Comparison of ENCODE assay signal across 13 cellular contexts in genomic region chr3:46908986-46909534, GRCh38. TPM values are rescaled to one million over a fixed set of nuclear protein-coding genes. Genes with fewer than 3 reads are reported as not detected.
DNase-seq lines count a peak whose midpoint lies in the region; ATAC-seq and TF ChIP-seq lines count a peak whose summit lies in the region.
"Had no signal": no experiment of that assay in that cellular context is flagged by ENCODE, and none has a peak within 500 bp of the region (broad histone marks: within the 10 kb centered on the region; RNA-seq: fewer than 3 reads in every experiment).

No MANE protein-coding gene starts in this region.

- POLR2A ChIA-PET in HEK293 (lab: Yijun Ruan, JAX): interaction anchor here (1.2 kb wide), 1 partner anchor 63 kb away, joined by 7 read pairs; no protein-coding TSS in a partner anchor

- 39% methylated on average over 8 of the region's 8 CpGs for WGBS in right cardiac atrium
- WGBS in sigmoid colon, 2 donors: 28 to 70% methylated on average over 8 of the region's 8 CpGs
- no CpG with 5 or more reads among the region's 8 CpGs for WGBS in H9 (ENCODE audit: extremely low coverage, insufficient read length, low lambda C conversion rate)

- DNase-seq in T-helper 17 cell (no peak), right cardiac atrium (peak in 2 of 3 donors; percentile 74 to 78), sigmoid colon (peak; percentile 64), GM19240 (ENCODE audit: insufficient read length, low spot score) (no peak), H9 (no peak), glomerular visceral epithelial cell (ENCODE audit: extremely low spot score) (no peak)

- H3K9me3 ChIP-seq in HEK293 (ENCODE audit: control insufficient read depth, insufficient read depth, low read depth, low read length): no peaks in the 10 kb centered on the region
- H3K9me3 ChIP-seq in T-helper 17 cell (ENCODE audit: control insufficient read depth, low read length, poor library complexity, severe bottlenecking): no peaks in the 10 kb centered on the region
- no peaks in the 10 kb centered on the region for H3K9me3 ChIP-seq in right cardiac atrium (ENCODE audit: control insufficient read depth, low read length)
- no peaks in the 10 kb centered on the region for H3K9me3 ChIP-seq in sigmoid colon
- H3K9me3 ChIP-seq in H9 (ENCODE audit: control insufficient read depth, low read depth, low read length): no peaks in the 10 kb centered on the region
- H3K9me3 ChIP-seq: ascending aorta had no signal

- H3K23ac ChIP-seq in H9 (ENCODE audit: insufficient read length, low read depth, low read length): no peak overlapping the region

- no peak overlapping the region for H3K14ac ChIP-seq in H9 (ENCODE audit: insufficient read depth, low read length)

- no peak overlapping the region for H2BK15ac ChIP-seq in H9 (ENCODE audit: low read depth, low read length)

- no peak overlapping the region for H3K4me2 ChIP-seq in H9 (ENCODE audit: insufficient read depth, insufficient read length, low read length)

- no peaks in the 10 kb centered on the region for H3K79me1 ChIP-seq in H9 (ENCODE audit: insufficient read depth, low read depth, low read length, poor library complexity, severe bottlenecking)

- H3K36me3 Mint-ChIP-seq in T-helper 17 cell (ENCODE audit: low read depth) (no peaks in the 10 kb centered on the region), H9 (ENCODE audit: insufficient read depth in 1 of 3, low read depth in 3 of 3) (no peaks in the 10 kb centered on the region)
- H3K36me3 Mint-ChIP-seq: T-cell had no signal

- H3K9ac ChIP-seq in H9 (ENCODE audit: extremely low read depth, insufficient read length, low read length): no peak overlapping the region

- no peak overlapping the region for H2BK5ac ChIP-seq in H9 (ENCODE audit: insufficient read length, low read length)

- H3K4me1 Mint-ChIP-seq in T-helper 17 cell (peaks cover 16% of the 10 kb centered on the region), H9 (peaks cover 3 to 5% of the 10 kb centered on the region in 2 experiments; a peak in 3 of 4 replicates)

- intact Hi-C loops in right cardiac atrium (cut with DNase I) (loop anchor here in 2 of 4 donors (2.0 to 5.0 kb wide), 2 partner anchors 204 to 207 kb away; partner anchors contain the start of gene TMIE (in 1 of the 2)), sigmoid colon (cut with DNase I) (loop anchor here (1.0 kb wide), 1 partner anchor 43 kb away; no protein-coding TSS in a partner anchor)

- no peak overlapping the region for H4K91ac ChIP-seq in H9 (ENCODE audit: insufficient read length, low read depth, low read length)

- H3K27ac Mint-ChIP-seq in T-helper 17 cell (no peak overlapping the region), H9 (no peak overlapping the region)
- H3K27ac Mint-ChIP-seq: CD4-positive, alpha-beta T cell; natural killer cell treated with Interleukin-12 subunit alpha and Interleukin-12 subunit beta and Interleukin-15 and Interleukin-18, amount 100 ng/mL, for 72 hours; T-cell had no signal

- no peak overlapping the region for H2AK5ac ChIP-seq in H9 (ENCODE audit: insufficient read length, low read length)

- TF ChIP-seq CTCF in HEK293 (tag by site-specific recombination; IDR thresholded peaks at IDR 0.05): no peak
- no peak for TF ChIP-seq CTCF in sigmoid colon (IDR thresholded peaks at IDR 0.05)
- no peak for TF ChIP-seq CTCF in H9 (conservative IDR thresholded peaks at IDR 0.05)

- no peak overlapping the region for H3K4ac ChIP-seq in H9 (ENCODE audit: low read depth, low read length)

- no peak overlapping the region for H2BK20ac ChIP-seq in H9 (ENCODE audit: low read depth, low read length, poor library complexity, severe bottlenecking)

- H3K27ac ChIP-seq in HEK293 (ENCODE audit: extremely low read depth, low read depth, low read length) (no peak overlapping the region), right cardiac atrium (ENCODE audit: low read length) (no peak overlapping the region), sigmoid colon (no peak overlapping the region), H9 (ENCODE audit: insufficient read length, low read depth, low read length) (no peak overlapping the region)

- H4K5ac ChIP-seq in H9 (ENCODE audit: insufficient read length, low read depth, low read length): no peak overlapping the region

- no peak overlapping the region for H3T11ph ChIP-seq in H9 (ENCODE audit: low read length)

- H4K8ac ChIP-seq in H9 (replicated peaks; ENCODE audit: insufficient read length, low read depth, low read length): no peak overlapping the region

- CTCF ChIA-PET in HEK293 (lab: Yijun Ruan, JAX): interaction anchor here (0.6 to 1.6 kb wide), 16 partner anchors 8 to 318 kb away, joined by 3 to 12 read pairs (median 4); no protein-coding TSS in a partner anchor

- ATAC-seq in T-helper 17 cell (no peak), right cardiac atrium (peak; percentile 5), GM21619 (IDR thresholded peaks at IDR 0.05; ENCODE audit: unreplicated experiment) (no peak)

- no peak for TF ChIP-seq EP300 in sigmoid colon (IDR thresholded peaks at IDR 0.05)

- H3K36me3 ChIP-seq in HEK293 (ENCODE audit: control insufficient read depth in 2 of 2, insufficient read depth in 1 of 2, low read length in 2 of 2): no peaks in the 10 kb centered on the region
- H3K36me3 ChIP-seq in sigmoid colon: no peaks in the 10 kb centered on the region
- H3K36me3 ChIP-seq: ascending aorta had no signal

- no peak overlapping the region for H2BK12ac ChIP-seq in H9 (ENCODE audit: insufficient read length, low read depth, low read length)

- H2BK120ac ChIP-seq in H9 (ENCODE audit: low read depth, low read length, poor library complexity, severe bottlenecking): no peak overlapping the region

- no peaks in the 10 kb centered on the region for H3K9me3 Mint-ChIP-seq in H9
- H3K9me3 Mint-ChIP-seq: CD4-positive, alpha-beta T cell; natural killer cell treated with Interleukin-12 subunit alpha and Interleukin-12 subunit beta and Interleukin-15 and Interleukin-18, amount 100 ng/mL, for 72 hours; T-cell had no signal

- H3K27me3 ChIP-seq in right cardiac atrium (ENCODE audit: control insufficient read depth, insufficient read depth) (no peaks in the 10 kb centered on the region), sigmoid colon (no peaks in the 10 kb centered on the region), H9 (ENCODE audit: insufficient read depth, low read length) (no peaks in the 10 kb centered on the region)
- H3K27me3 ChIP-seq: ascending aorta had no signal

- H3K4me3 ChIP-seq in HEK293 (ENCODE audit: low read depth, low read length): no peak overlapping the region
- H3K4me3 ChIP-seq in right cardiac atrium (ENCODE audit: low read length): no peak overlapping the region
- H3K4me3 ChIP-seq in sigmoid colon: no peak overlapping the region

- no peaks in the 10 kb centered on the region for H4K20me1 ChIP-seq in H9 (ENCODE audit: control insufficient read depth, insufficient read depth, insufficient read length)

- H3K4me3 Mint-ChIP-seq in T-helper 17 cell: peak overlapping the region; percentile 71
- H3K4me3 Mint-ChIP-seq in H9: no peak overlapping the region
- H3K4me3 Mint-ChIP-seq: CD4-positive, alpha-beta T cell; natural killer cell treated with Interleukin-12 subunit alpha and Interleukin-12 subunit beta and Interleukin-15 and Interleukin-18, amount 100 ng/mL, for 72 hours; T-cell had no signal

- H3K4me1 ChIP-seq in HEK293 (ENCODE audit: control insufficient read depth, insufficient read depth, low read length) (peaks cover 4% of the 10 kb centered on the region; the same call in 1 of the 2 replicates), right cardiac atrium (ENCODE audit: control insufficient read depth, insufficient read depth, low read length) (peaks cover 9% of the 10 kb centered on the region), sigmoid colon (peaks cover 0 to 22% (median 18%) of the 10 kb centered on the region in 4 donors), H9 (ENCODE audit: insufficient read depth, low read length) (no peaks in the 10 kb centered on the region)

- H3K27me3 Mint-ChIP-seq in T-helper 17 cell (no peaks in the 10 kb centered on the region), H9 (ENCODE audit: low read depth) (peaks cover 2% of the 10 kb centered on the region; the same call in 1 of the 2 replicates)
- H3K27me3 Mint-ChIP-seq: CD4-positive, alpha-beta T cell; natural killer cell treated with Interleukin-12 subunit alpha and Interleukin-12 subunit beta and Interleukin-15 and Interleukin-18, amount 100 ng/mL, for 72 hours; T-cell had no signal

- no peak overlapping the region for H3K18ac ChIP-seq in H9 (ENCODE audit: insufficient read length, low read depth, low read length)

- H3K56ac ChIP-seq in H9 (ENCODE audit: insufficient read length, low read depth, low read length): no peak overlapping the region

- no peaks in the 10 kb centered on the region for H3K23me2 ChIP-seq in H9 (ENCODE audit: insufficient read length, low read depth, low read length, poor library complexity, severe bottlenecking)

- no peak for TF ChIP-seq POLR2A in sigmoid colon (IDR thresholded peaks at IDR 0.05)

- H3K79me2 ChIP-seq in H9 (ENCODE audit: insufficient read depth, low read length): no peaks in the 10 kb centered on the region

- H2AFZ ChIP-seq in H9 (ENCODE audit: low read length): no peak overlapping the region

TF ChIP-seq in HEK293, 187 proteins besides CTCF, POLR2A, EP300 and RAD21:
- TF ChIP-seq KLF1 (tag by site-specific recombination; IDR thresholded peaks at IDR 0.05) (peak; percentile 73), ZSCAN30 (tag by site-specific recombination; IDR thresholded peaks at IDR 0.05) (no peak)

RNA-seq across cellular contexts. Expression of gene PTH1R, which starts 31.5 kb away (rescaled TPM):
- total RNA-seq in T-helper 17 cell (not detected), right cardiac atrium (10 to 100 TPM in 3 of 4 donors, 1 to 10 TPM in 1; 9.3 to 15.6 (median 12.6) TPM), sigmoid colon (1 to 10 TPM; 3.6 to 9.0 (median 6.0) TPM), H9 (2021) (0.99 and 1.0 TPM in 2 replicates)
- polyA plus RNA-seq in right cardiac atrium (18.5 TPM), sigmoid colon (1 to 10 TPM; 1.2 to 5.2 (median 3.6) TPM)
- total RNA-seq: CD4-positive, alpha-beta T cell; natural killer cell treated with Interleukin-12 subunit alpha and Interleukin-12 subunit beta and Interleukin-15 and Interleukin-18, amount 100 ng/mL, for 72 hours had no signal

RNA-seq across cellular contexts. Expression of gene MYL3, which starts 45.8 kb away (rescaled TPM):
- not detected for total RNA-seq in T-helper 17 cell
- 100 to 1,000 TPM in 3 of 4 donors, 10 to 100 TPM in 1; 42.7 to 442 (median 293) TPM for total RNA-seq in right cardiac atrium
- polyA plus RNA-seq in right cardiac atrium: 1,012 TPM
- total RNA-seq in sigmoid colon: 10 to 100 TPM in 1 of 4 donors, 1 to 10 TPM in 3; 1.5 to 10.8 (median 2.7) TPM
- 10 to 100 TPM in 1 of 3 donors, 1 to 10 TPM in 2; 2.4 to 11.8 (median 8.4) TPM for polyA plus RNA-seq in sigmoid colon
- total RNA-seq in H9 (2021): 0.24 TPM in 2 replicates
- total RNA-seq: CD4-positive, alpha-beta T cell; frontal cortex; natural killer cell treated with Interleukin-12 subunit alpha and Interleukin-12 subunit beta and Interleukin-15 and Interleukin-18, amount 100 ng/mL, for 72 hours; T-cell had no signal

Comparison
In these comparisons a context has a peak if more than half of its experiments do, and no peak if none do; other contexts are left out.
1. ATAC-seq: peak in right cardiac atrium (2 of 2); none in T-helper 17 cell (single experiment) and GM21619 (single experiment).
2. DNase-seq: peak in right cardiac atrium (2 of 3) and sigmoid colon (single experiment); none in T-helper 17 cell (0 of 3), GM19240 (single experiment), H9 (single experiment) and glomerular visceral epithelial cell (single experiment).